8 cellular contexts compared by ENCODE assay signal in genomic region chr16:89723279-89724250, GRCh38. TPM values are rescaled to one million over a fixed set of nuclear protein-coding genes. Genes with fewer than 3 reads are reported as not detected.
A peak's percentile ranks its signal among the peaks of the same experiment; 100 is the strongest.
DNase-seq lines count a peak whose midpoint lies in the region; ATAC-seq and TF ChIP-seq lines count a peak whose summit lies in the region.

No MANE protein-coding gene starts in this region.

- intact Hi-C loops in lower leg skin (cut with DNase I; ENCODE audit: low total_unique reads): no loop called here

- TF ChIP-seq CTCF in liver (IDR thresholded peaks at IDR 0.05; ENCODE audit: low read depth, low read length, missing input control): no peak
- TF ChIP-seq CTCF in lower leg skin (IDR thresholded peaks at IDR 0.05): no peak

- H3K9me3 ChIP-seq in liver (ENCODE audit: control insufficient read depth in 4 of 4, low read length in 3 of 4): no peaks in the 10 kb centered on the region

- TF ChIP-seq POLR2A in lower leg skin (IDR thresholded peaks at IDR 0.05): no peak

- peak; percentile 73 for ATAC-seq in stimulated activated effector memory CD8-positive, alpha-beta T cell treated with anti-CD3 and anti-CD28 coated beads, Interleukin-12 subunit alpha, Interleukin-12 subunit beta, amount 100 ng/mL, for 72 hours
- no peak for ATAC-seq in GM21723 (IDR thresholded peaks at IDR 0.05; ENCODE audit: unreplicated experiment)

- WGBS in liver: 83% methylated on average over 30 of the region's 30 CpGs
- WGBS in lower leg skin, 2 donors: 61 to 65% methylated on average over 21 to 30 of the region's 30 CpGs

- H3K4me3 Mint-ChIP-seq in T-helper 1 cell treated with Interleukin-12 subunit alpha and Interleukin-12 subunit beta and Interleukin-4 antibody, amounts not matched to agents 30 μg/mL and 1 μg/mL, for 36 hours: peak overlapping the region; percentile 97
- peak overlapping the region; percentile 90 for H3K4me3 Mint-ChIP-seq in stimulated activated effector memory CD8-positive, alpha-beta T cell treated with anti-CD3 and anti-CD28 coated beads, Interleukin-12 subunit alpha, Interleukin-12 subunit beta, amount 100 ng/mL, for 72 hours

- peaks cover 0 to 25% (median 12%) of the 10 kb centered on the region in 4 donors for H3K36me3 ChIP-seq in liver (ENCODE audit: control insufficient read depth in 4 of 4, insufficient read depth in 3 of 4, low read depth in 1 of 4, low read length in 3 of 4)

- H3K4me1 Mint-ChIP-seq in T-helper 1 cell treated with Interleukin-12 subunit alpha and Interleukin-12 subunit beta and Interleukin-4 antibody, amounts not matched to agents 30 μg/mL and 1 μg/mL, for 36 hours (ENCODE audit: low read depth): peaks cover 29% of the 10 kb centered on the region
- peaks cover 58% of the 10 kb centered on the region for H3K4me1 Mint-ChIP-seq in stimulated activated effector memory CD8-positive, alpha-beta T cell treated with anti-CD3 and anti-CD28 coated beads, Interleukin-12 subunit alpha, Interleukin-12 subunit beta, amount 100 ng/mL, for 72 hours

- no peak for TF ChIP-seq RAD21 in liver (IDR thresholded peaks at IDR 0.05)

- H3K27me3 Mint-ChIP-seq in T-helper 1 cell treated with Interleukin-12 subunit alpha and Interleukin-12 subunit beta and Interleukin-4 antibody, amounts not matched to agents 30 μg/mL and 1 μg/mL, for 36 hours (ENCODE audit: low read depth): no peaks in the 10 kb centered on the region

- peaks cover 8 to 31% (median 23%) of the 10 kb centered on the region in 4 donors for H3K4me1 ChIP-seq in liver (ENCODE audit: control insufficient read depth in 4 of 4, insufficient read depth in 4 of 4, low read length in 3 of 4)

- H3K27ac ChIP-seq in liver (ENCODE audit: low read depth in 1 of 2, low read length in 2 of 2): peak overlapping the region; percentile 86 to 99

- no peak overlapping the region for H3K4me3 ChIP-seq in liver (ENCODE audit: low read depth in 1 of 3, low read length in 3 of 3)
- H3K4me3 ChIP-seq in lower leg skin (ENCODE audit: low read depth, poor library complexity, severe bottlenecking): no peak overlapping the region

- DNase-seq in AG20443 (ENCODE audit: low spot score): peak; percentile 18
- peak in 57 of 58 donors; percentile 27 to 99 (median 91) for DNase-seq in anterior cingulate cortex (lab: John Stamatoyannopoulos, UW)
- DNase-seq in stimulated activated effector memory CD8-positive, alpha-beta T cell treated with anti-CD3 and anti-CD28 coated beads, Interleukin-12 subunit alpha, Interleukin-12 subunit beta, amount 100 ng/mL, for 72 hours (ENCODE audit: low spot score in 2 of 2): peak; percentile 56 to 86
- DNase-seq in lower leg skin (ENCODE audit: low spot score in 2 of 2): no peak
- no peak for DNase-seq in NCI-H748 treated with DMSO at 0.1 percent for 48 hours (lab: John Stamatoyannopoulos, UW)

- no peaks in the 10 kb centered on the region for H3K9me3 Mint-ChIP-seq in T-helper 1 cell treated with Interleukin-12 subunit alpha and Interleukin-12 subunit beta and Interleukin-4 antibody, amounts not matched to agents 30 μg/mL and 1 μg/mL, for 36 hours
- no peaks in the 10 kb centered on the region for H3K9me3 Mint-ChIP-seq in stimulated activated effector memory CD8-positive, alpha-beta T cell treated with anti-CD3 and anti-CD28 coated beads, Interleukin-12 subunit alpha, Interleukin-12 subunit beta, amount 100 ng/mL, for 72 hours

- peak overlapping the region in 1 of 2 donors; percentile 19 for H3K9ac ChIP-seq in liver (ENCODE audit: low read depth in 1 of 2, low read length in 2 of 2)

- peak overlapping the region; percentile 98 for H3K27ac Mint-ChIP-seq in T-helper 1 cell treated with Interleukin-12 subunit alpha and Interleukin-12 subunit beta and Interleukin-4 antibody, amounts not matched to agents 30 μg/mL and 1 μg/mL, for 36 hours
- peak overlapping the region; percentile 78 for H3K27ac Mint-ChIP-seq in stimulated activated effector memory CD8-positive, alpha-beta T cell treated with anti-CD3 and anti-CD28 coated beads, Interleukin-12 subunit alpha, Interleukin-12 subunit beta, amount 100 ng/mL, for 72 hours

- no peaks in the 10 kb centered on the region for H3K27me3 ChIP-seq in liver (ENCODE audit: control insufficient read depth in 4 of 4, insufficient read depth in 4 of 4, low read length in 3 of 4)

- H3K36me3 Mint-ChIP-seq in T-helper 1 cell treated with Interleukin-12 subunit alpha and Interleukin-12 subunit beta and Interleukin-4 antibody, amounts not matched to agents 30 μg/mL and 1 μg/mL, for 36 hours (ENCODE audit: low read depth): peaks cover 18% of the 10 kb centered on the region
- peaks cover 64% of the 10 kb centered on the region for H3K36me3 Mint-ChIP-seq in stimulated activated effector memory CD8-positive, alpha-beta T cell treated with anti-CD3 and anti-CD28 coated beads, Interleukin-12 subunit alpha, Interleukin-12 subunit beta, amount 100 ng/mL, for 72 hours

TF ChIP-seq in liver, 16 proteins besides CTCF, POLR2A, EP300 and RAD21:
- TF ChIP-seq TAF1 (conservative IDR thresholded peaks at IDR 0.05) (no peak), MAX (IDR thresholded peaks at IDR 0.05) (no peak), YY1 (IDR thresholded peaks at IDR 0.05) (no peak), ZBTB33 (IDR thresholded peaks at IDR 0.05) (no peak), REST (IDR thresholded peaks at IDR 0.05) (no peak), JUND (IDR thresholded peaks at IDR 0.05) (no peak), RXRA (IDR thresholded peaks at IDR 0.05) (no peak), ATF3 (IDR thresholded peaks at IDR 0.05) (no peak), SP1 (IDR thresholded peaks at IDR 0.05) (no peak)

RNA-seq across cellular contexts. Expression of gene ZNF276, which starts 2.2 kb away (rescaled TPM):
- total RNA-seq in liver (10 to 100 TPM; 10.2 to 22.8 TPM), lower leg skin (10 to 100 TPM; 44.7 to 62.0 (median 52.8) TPM)
- 1 to 10 TPM; 4.9 to 7.3 TPM for polyA plus RNA-seq in liver

RNA-seq across cellular contexts. Expression of gene VPS9D1, which starts 2.9 kb away (rescaled TPM):
- 1 to 10 TPM; 3.6 to 4.5 TPM for total RNA-seq in liver
- polyA plus RNA-seq in liver: 1 to 10 TPM; 3.8 to 7.2 TPM
- 1 to 10 TPM; 5.8 to 9.8 (median 7.0) TPM for total RNA-seq in lower leg skin

RNA-seq across cellular contexts. Expression of gene SPATA2L, which starts 22.1 kb away (rescaled TPM):
- total RNA-seq in liver (10 to 100 TPM in 1 of 2 donors, 1 to 10 TPM in 1; 5.9 to 11.3 TPM), lower leg skin (10 to 100 TPM; 18.3 to 34.6 (median 28.4) TPM)
- polyA plus RNA-seq in liver: 1 to 10 TPM; 4.6 to 7.8 TPM

RNA-seq across cellular contexts. Expression of gene CDK10, which starts 37.1 kb away (rescaled TPM):
- total RNA-seq in liver (10 to 100 TPM; 25.1 to 68.4 TPM), lower leg skin (10 to 100 TPM; 34.6 to 69.1 (median 40.9) TPM)
- 10 to 100 TPM; 43.6 to 81.2 TPM for polyA plus RNA-seq in liver

Comparison
In these comparisons a context has a peak if more than half of its experiments do, and no peak if none do; other contexts are left out.
1. DNase-seq: peak in AG20443 (single experiment), anterior cingulate cortex (57 of 58) and stimulated activated effector memory CD8-positive, alpha-beta T cell treated with anti-CD3 and anti-CD28 coated beads, Interleukin-12 subunit alpha, Interleukin-12 subunit beta, amount 100 ng/mL, for 72 hours (2 of 2); none in lower leg skin (0 of 2) and NCI-H748 treated with DMSO at 0.1 percent for 48 hours (single experiment).